ENCODE assay signal across 7 cellular contexts in the genomic region with DNA sequence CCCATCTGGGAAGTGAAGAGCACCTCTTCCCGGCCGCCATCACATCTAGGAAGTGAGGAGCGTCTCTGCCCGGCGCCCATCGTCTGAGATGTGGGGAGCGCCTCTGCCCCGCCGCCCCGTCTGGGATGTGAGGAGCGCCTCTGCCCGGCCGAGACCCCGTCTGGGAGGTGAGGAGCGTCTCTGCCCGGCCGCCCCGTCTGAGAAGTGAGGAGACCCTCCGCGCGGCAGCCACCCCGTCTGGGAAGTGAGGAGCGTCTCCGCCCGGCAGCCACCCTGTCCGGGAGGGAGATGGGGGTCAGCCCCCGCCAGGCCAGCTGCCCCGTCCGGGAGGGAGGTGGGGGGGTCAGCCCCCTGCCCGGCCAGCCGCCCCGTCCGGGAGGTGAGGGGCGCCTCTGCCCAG. TPM values are rescaled to one million over a fixed set of nuclear protein-coding genes. Genes with fewer than 3 reads are reported as not detected.
"Had no signal": no experiment of that assay in that cellular context is flagged by ENCODE, and none has a peak within 500 bp of the region (broad histone marks: within the 10 kb centered on the region; RNA-seq: fewer than 3 reads in every experiment).

No MANE protein-coding gene starts in this region.

RNA-seq across cellular contexts. Expression of a gene that starts 36.1 kb away (rescaled TPM):
- total RNA-seq: GM23248, GM23338, H1, H4, H7, H9, HFFc6 had no signal

RNA-seq across cellular contexts. Expression of a gene that starts 52.5 kb away (rescaled TPM):
- total RNA-seq: GM23248, GM23338, H1, H4, H7, H9, HFFc6 had no signal
